In genomic region chr20:50296450-50297375, GRCh38 we compare ENCODE assay signal across 12 cellular contexts.
A peak's percentile ranks its signal among the peaks of the same experiment; 100 is the strongest.
DNase-seq lines count a peak whose midpoint lies in the region; ATAC-seq, FAIRE-seq and TF ChIP-seq lines count a peak whose summit lies in the region.
"Had no signal": no experiment of that assay in that cellular context is flagged by ENCODE, and none has a peak within 500 bp of the region (broad histone marks: within the 10 kb centered on the region; RNA-seq: fewer than 3 reads in every experiment).

No MANE protein-coding gene starts in this region.

- no peaks in the 10 kb centered on the region for H4K20me1 ChIP-seq in HepG2 (ENCODE audit: insufficient read depth, low read length)

- intact Hi-C loops in ascending aorta (cut with DNase I) (no loop called here), HepG2 (cut with micrococcal nuclease; ENCODE audit: unreplicated experiment) (no loop called here), tibial artery (cut with DNase I; ENCODE audit: low total_unique reads) (no loop called here)

- H3K9me3 ChIP-seq in ascending aorta (no peaks in the 10 kb centered on the region), HepG2 (ENCODE audit: low read length) (no peaks in the 10 kb centered on the region), tibial artery (no peaks in the 10 kb centered on the region)

- TF ChIP-seq EP300 in HepG2 (IDR thresholded peaks at IDR 0.05; ENCODE audit: low read depth in 2 of 2, low read length in 2 of 2) (peak in 1 of 2 experiments; percentile 58; a peak in 1 of 4 replicates), HepG2 (CRISPR knock-in tag; IDR thresholded peaks at IDR 0.05; ENCODE audit: borderline replicate concordance) (no peak)

- POLR2A ChIA-PET in HepG2 (lab: Yijun Ruan, JAX), result interaction anchor here (0.9 to 7.8 kb wide), 12 partner anchors 10 to 143 kb away, joined by 3 to 178 read pairs (median 5); no protein-coding TSS in a partner anchor

- H3K4me3 ChIP-seq in ascending aorta (no peak overlapping the region), HepG2 (replicated peaks in 1 of 3; ENCODE audit: insufficient read depth in 1 of 3, low read depth in 2 of 3, low read length in 3 of 3) (peak overlapping the region in 2 of 3 experiments; percentile 11 to 60; a peak in 4 of 6 replicates), tibial artery (no peak overlapping the region)

- peaks cover 8 to 12% of the 10 kb centered on the region in 2 donors for H3K4me1 ChIP-seq in ascending aorta
- peaks cover 80% of the 10 kb centered on the region for H3K4me1 ChIP-seq in HepG2 (ENCODE audit: insufficient read depth, low read length)
- peaks cover 14 to 24% (median 16%) of the 10 kb centered on the region in 4 donors for H3K4me1 ChIP-seq in tibial artery

- H3K27me3 ChIP-seq in ascending aorta (no peaks in the 10 kb centered on the region), HepG2 (ENCODE audit: control insufficient read depth in 1 of 2, insufficient read depth in 2 of 2, low read length in 2 of 2) (no peaks in the 10 kb centered on the region; a peak in 1 of 5 replicates), tibial artery (no peaks in the 10 kb centered on the region)

- DNase-seq in NCI-H82 (lab: John Stamatoyannopoulos, UW) (peak; percentile 29), NCI-H82 treated with DMSO at 0.1 percent for 48 hours (lab: John Stamatoyannopoulos, UW; ENCODE audit: unreplicated experiment) (no peak), ascending aorta (ENCODE audit: low spot score in 2 of 2) (no peak), HepG2 (ENCODE audit: low spot score) (peak; percentile 59), tibial artery (peak in 1 of 2 donors; percentile 65), GM19238 (ENCODE audit: insufficient read length, low spot score) (no peak), HCEC 1CT (no peak), inferior parietal cortex (ENCODE audit: extremely low spot score) (no peak)
- DNase-seq: activated T-cell treated with anti-CD3 and anti-CD28 coated beads, Interleukin-2, amount 50 U/mL, for 72 hours had no signal

- peak; percentile 23; the same call in 2 of the 3 replicates for ATAC-seq in HepG2
- ATAC-seq: activated T-cell treated with anti-CD3 and anti-CD28 coated beads, Interleukin-2, amount 50 U/mL, for 72 hours; HCT116; stimulated activated effector memory CD8-positive, alpha-beta T cell treated with anti-CD3 and anti-CD28 coated beads, Interleukin-12 subunit alpha, Interleukin-12 subunit beta, amount 100 ng/mL, for 72 hours had no signal

- peak overlapping the region; percentile 32 to 65 for H3K27ac ChIP-seq in ascending aorta
- H3K27ac ChIP-seq in HepG2 (ENCODE audit: extremely low read length, insufficient read depth, low read length), result peak overlapping the region; percentile 37
- peak overlapping the region; percentile 79 to 84 for H3K27ac ChIP-seq in tibial artery

- no peaks in the 10 kb centered on the region for H3K79me2 ChIP-seq in HepG2 (ENCODE audit: insufficient read depth, low read length)

- no peak for TF ChIP-seq RAD21 in HepG2 (CRISPR knock-in tag; IDR thresholded peaks at IDR 0.05)

- no peak for TF ChIP-seq POLR2A in HepG2 (IDR thresholded peaks at IDR 0.05; ENCODE audit: insufficient read depth in 1 of 2, low read depth in 2 of 2, low read length in 2 of 2)

- in situ Hi-C loops in HepG2 (cut with HindIII; ENCODE audit: extremely low pct_ligation_motif_present, low pct_unique_long_range_greater_than_20kb), result no loop called here

- no peak for TF ChIP-seq CTCF in ascending aorta (IDR thresholded peaks at IDR 0.05)
- peak; percentile 21; the same call in 1 of the 2 replicates for TF ChIP-seq CTCF in HepG2 (CRISPR knock-in tag; IDR thresholded peaks at IDR 0.05)
- no peak for TF ChIP-seq CTCF in tibial artery (IDR thresholded peaks at IDR 0.05)

- BruUV-seq in HepG2 (replicated peaks; lab: Mats Ljungman, UMichigan), result no TSS peak

- CTCF ChIA-PET in HepG2 (lab: Yijun Ruan, JAX; ENCODE audit: low intra/inter-chr PET ratio, low total read pairs), result no interaction called here

- H3K36me3 ChIP-seq in ascending aorta, result no peaks in the 10 kb centered on the region
- H3K36me3 ChIP-seq in HepG2 (replicated peaks in 1 of 2; ENCODE audit: control insufficient read depth in 1 of 2, insufficient read depth in 2 of 2, low read length in 2 of 2), result no peaks in the 10 kb centered on the region
- no peaks in the 10 kb centered on the region for H3K36me3 ChIP-seq in tibial artery

- FAIRE-seq in HepG2 (lab: Jason Lieb, UNC), result no peak
- FAIRE-seq: colon had no signal

- peak overlapping the region; percentile 40; the same call in 1 of the 2 replicates for H3K9ac ChIP-seq in HepG2 (ENCODE audit: insufficient read depth, low read depth, low read length)

- peak overlapping the region; percentile 77 for H3K4me2 ChIP-seq in HepG2 (ENCODE audit: low read depth, low read length)

- peak overlapping the region; percentile 60 for H2AFZ ChIP-seq in HepG2 (ENCODE audit: low read length)

- WGBS in HepG2 (ENCODE audit: low lambda C conversion rate), result 15% methylated on average over 15 of the region's 18 CpGs

TF ChIP-seq in HepG2, 621 proteins besides CTCF, POLR2A, EP300 and RAD21 (continues in another document):
- TF ChIP-seq, protein P1, sequence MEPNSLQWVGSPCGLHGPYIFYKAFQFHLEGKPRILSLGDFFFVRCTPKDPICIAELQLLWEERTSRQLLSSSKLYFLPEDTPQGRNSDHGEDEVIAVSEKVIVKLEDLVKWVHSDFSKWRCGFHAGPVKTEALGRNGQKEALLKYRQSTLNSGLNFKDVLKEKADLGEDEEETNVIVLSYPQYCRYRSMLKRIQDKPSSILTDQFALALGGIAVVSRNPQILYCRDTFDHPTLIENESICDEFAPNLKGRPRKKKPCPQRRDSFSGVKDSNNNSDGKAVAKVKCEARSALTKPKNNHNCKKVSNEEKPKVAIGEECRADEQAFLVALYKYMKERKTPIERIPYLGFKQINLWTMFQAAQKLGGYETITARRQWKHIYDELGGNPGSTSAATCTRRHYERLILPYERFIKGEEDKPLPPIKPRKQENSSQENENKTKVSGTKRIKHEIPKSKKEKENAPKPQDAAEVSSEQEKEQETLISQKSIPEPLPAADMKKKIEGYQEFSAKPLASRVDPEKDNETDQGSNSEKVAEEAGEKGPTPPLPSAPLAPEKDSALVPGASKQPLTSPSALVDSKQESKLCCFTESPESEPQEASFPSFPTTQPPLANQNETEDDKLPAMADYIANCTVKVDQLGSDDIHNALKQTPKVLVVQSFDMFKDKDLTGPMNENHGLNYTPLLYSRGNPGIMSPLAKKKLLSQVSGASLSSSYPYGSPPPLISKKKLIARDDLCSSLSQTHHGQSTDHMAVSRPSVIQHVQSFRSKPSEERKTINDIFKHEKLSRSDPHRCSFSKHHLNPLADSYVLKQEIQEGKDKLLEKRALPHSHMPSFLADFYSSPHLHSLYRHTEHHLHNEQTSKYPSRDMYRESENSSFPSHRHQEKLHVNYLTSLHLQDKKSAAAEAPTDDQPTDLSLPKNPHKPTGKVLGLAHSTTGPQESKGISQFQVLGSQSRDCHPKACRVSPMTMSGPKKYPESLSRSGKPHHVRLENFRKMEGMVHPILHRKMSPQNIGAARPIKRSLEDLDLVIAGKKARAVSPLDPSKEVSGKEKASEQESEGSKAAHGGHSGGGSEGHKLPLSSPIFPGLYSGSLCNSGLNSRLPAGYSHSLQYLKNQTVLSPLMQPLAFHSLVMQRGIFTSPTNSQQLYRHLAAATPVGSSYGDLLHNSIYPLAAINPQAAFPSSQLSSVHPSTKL (CRISPR knock-in tag; IDR thresholded peaks at IDR 0.05), result peak; percentile 44; the same call in 1 of the 2 replicates
- TF ChIP-seq, protein P2, sequence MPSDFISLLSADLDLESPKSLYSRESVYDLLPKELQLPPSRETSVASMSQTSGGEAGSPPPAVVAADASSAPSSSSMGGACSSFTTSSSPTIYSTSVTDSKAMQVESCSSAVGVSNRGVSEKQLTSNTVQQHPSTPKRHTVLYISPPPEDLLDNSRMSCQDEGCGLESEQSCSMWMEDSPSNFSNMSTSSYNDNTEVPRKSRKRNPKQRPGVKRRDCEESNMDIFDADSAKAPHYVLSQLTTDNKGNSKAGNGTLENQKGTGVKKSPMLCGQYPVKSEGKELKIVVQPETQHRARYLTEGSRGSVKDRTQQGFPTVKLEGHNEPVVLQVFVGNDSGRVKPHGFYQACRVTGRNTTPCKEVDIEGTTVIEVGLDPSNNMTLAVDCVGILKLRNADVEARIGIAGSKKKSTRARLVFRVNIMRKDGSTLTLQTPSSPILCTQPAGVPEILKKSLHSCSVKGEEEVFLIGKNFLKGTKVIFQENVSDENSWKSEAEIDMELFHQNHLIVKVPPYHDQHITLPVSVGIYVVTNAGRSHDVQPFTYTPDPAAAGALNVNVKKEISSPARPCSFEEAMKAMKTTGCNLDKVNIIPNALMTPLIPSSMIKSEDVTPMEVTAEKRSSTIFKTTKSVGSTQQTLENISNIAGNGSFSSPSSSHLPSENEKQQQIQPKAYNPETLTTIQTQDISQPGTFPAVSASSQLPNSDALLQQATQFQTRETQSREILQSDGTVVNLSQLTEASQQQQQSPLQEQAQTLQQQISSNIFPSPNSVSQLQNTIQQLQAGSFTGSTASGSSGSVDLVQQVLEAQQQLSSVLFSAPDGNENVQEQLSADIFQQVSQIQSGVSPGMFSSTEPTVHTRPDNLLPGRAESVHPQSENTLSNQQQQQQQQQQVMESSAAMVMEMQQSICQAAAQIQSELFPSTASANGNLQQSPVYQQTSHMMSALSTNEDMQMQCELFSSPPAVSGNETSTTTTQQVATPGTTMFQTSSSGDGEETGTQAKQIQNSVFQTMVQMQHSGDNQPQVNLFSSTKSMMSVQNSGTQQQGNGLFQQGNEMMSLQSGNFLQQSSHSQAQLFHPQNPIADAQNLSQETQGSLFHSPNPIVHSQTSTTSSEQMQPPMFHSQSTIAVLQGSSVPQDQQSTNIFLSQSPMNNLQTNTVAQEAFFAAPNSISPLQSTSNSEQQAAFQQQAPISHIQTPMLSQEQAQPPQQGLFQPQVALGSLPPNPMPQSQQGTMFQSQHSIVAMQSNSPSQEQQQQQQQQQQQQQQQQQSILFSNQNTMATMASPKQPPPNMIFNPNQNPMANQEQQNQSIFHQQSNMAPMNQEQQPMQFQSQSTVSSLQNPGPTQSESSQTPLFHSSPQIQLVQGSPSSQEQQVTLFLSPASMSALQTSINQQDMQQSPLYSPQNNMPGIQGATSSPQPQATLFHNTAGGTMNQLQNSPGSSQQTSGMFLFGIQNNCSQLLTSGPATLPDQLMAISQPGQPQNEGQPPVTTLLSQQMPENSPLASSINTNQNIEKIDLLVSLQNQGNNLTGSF (CRISPR knock-in tag; IDR thresholded peaks at IDR 0.05), result no peak
- no peak for TF ChIP-seq CBFB (CRISPR knock-in tag; IDR thresholded peaks at IDR 0.05)

Comparison
In these comparisons a context has a peak if more than half of its experiments do, and no peak if none do; other contexts are left out.
1. DNase-seq: peak in NCI-H82 (single experiment) and HepG2 (single experiment); none in NCI-H82 treated with DMSO at 0.1 percent for 48 hours (single experiment), ascending aorta (0 of 2), GM19238 (single experiment), HCEC 1CT (single experiment) and inferior parietal cortex (single experiment).
2. H3K4me3 ChIP-seq: peak in HepG2 (2 of 3); none in ascending aorta (0 of 2) and tibial artery (0 of 2).
3. Peak in every context shown above with its lines, with median percentiles within 50 percentile points of each other: H3K27ac ChIP-seq.